1 cellular context compared by ENCODE assay signal in the genomic region with DNA sequence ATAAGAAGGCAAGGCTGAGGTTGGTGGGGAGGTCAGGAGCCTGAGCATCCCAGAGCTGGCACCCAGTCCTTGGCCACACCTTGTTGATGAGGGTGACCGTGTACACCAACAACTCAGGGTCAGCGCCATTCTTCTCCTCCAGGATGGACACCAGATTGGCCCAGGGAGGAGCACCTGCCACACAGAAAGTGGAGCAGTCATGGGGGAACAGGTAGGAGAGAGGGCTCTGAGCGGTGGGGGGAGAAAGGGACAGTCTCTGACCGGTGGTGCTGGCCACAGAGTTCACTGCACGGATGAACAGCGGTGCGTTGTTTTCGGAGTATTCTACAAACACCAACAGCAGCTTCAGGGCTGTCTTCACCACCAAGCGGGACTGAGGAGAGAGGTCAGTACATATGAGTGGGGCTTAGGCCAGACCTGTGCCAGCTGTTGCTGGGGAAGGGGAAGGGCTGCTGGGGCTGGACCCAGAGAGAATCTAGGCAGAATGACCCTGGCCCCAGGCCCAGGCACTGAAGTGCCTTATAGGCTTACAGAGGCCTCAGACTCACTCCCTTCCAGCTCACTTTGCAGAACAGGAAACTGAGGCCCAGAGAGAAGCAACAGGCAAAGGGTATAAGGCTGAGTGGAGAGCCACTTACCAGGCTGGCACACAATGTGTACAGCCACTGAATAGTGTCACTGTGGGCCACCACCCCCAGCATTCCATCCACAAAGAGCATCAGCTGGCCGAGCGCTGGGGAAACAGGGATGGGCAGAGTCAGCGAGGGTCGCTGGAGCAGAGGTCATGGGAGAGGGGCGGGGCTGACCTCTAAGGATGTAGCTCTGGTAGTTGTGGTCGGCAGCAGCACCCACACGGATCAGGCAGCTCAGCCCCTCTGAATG.
TF ChIP-seq lines count a peak whose summit lies in the region.

No MANE protein-coding gene starts in this region.

TF ChIP-seq in HCT116, 20 proteins besides CTCF, POLR2A, EP300 and RAD21:
- TF ChIP-seq JUND (IDR thresholded peaks at IDR 0.05) (no peak), EZH2phosphoT487 (IDR thresholded peaks at IDR 0.05; ENCODE audit: borderline replicate concordance) (no peak), ATF3 (IDR thresholded peaks at IDR 0.05) (no peak), ELF1 (IDR thresholded peaks at IDR 0.05; ENCODE audit: borderline replicate concordance, low read depth) (no peak), FOSL1 (IDR thresholded peaks at IDR 0.05; ENCODE audit: low read depth) (no peak), EZH2 (IDR thresholded peaks at IDR 0.05) (no peak), POLR2AphosphoS5 (IDR thresholded peaks at IDR 0.05; ENCODE audit: low read depth, low read length) (no peak), TCF7L2 (IDR thresholded peaks at IDR 0.05; ENCODE audit: borderline replicate concordance, extremely low read depth, insufficient read depth, insufficient read length) (no peak), CBX3 (IDR thresholded peaks at IDR 0.05; ENCODE audit: low read depth) (no peak), SIN3A (IDR thresholded peaks at IDR 0.05; ENCODE audit: low read depth) (no peak)
